Comparison of ENCODE assay signal across 18 cellular contexts in genomic region chr1:100430368-100430767, GRCh38.
DNase-seq lines count a peak whose midpoint lies in the region; ATAC-seq and TF ChIP-seq lines count a peak whose summit lies in the region.
"Had no signal": no experiment of that assay in that cellular context is flagged by ENCODE, and none has a peak within 500 bp of the region (broad histone marks: within the 10 kb centered on the region; RNA-seq: fewer than 3 reads in every experiment).

No MANE protein-coding gene starts in this region.

- H3K23ac ChIP-seq in IMR-90 (ENCODE audit: low read depth, low read length), result no peak overlapping the region

- no peak overlapping the region for H2AK9ac ChIP-seq in IMR-90 (replicated peaks; ENCODE audit: low read depth, low read length, poor library complexity)

- in situ Hi-C loops in IMR-90 (cut with MboI; ENCODE audit: low sequenced_read_pairs), result no loop called here

- no TSS peak for BruUV-seq in IMR-90 (replicated peaks; lab: Mats Ljungman, UMichigan)
- no TSS peak for BruUV-seq in PC-3 (replicated peaks; lab: Mats Ljungman, UMichigan)

- H2AK5ac ChIP-seq in IMR-90 (ENCODE audit: low read depth, low read length), result no peak overlapping the region

- no CpG with 5 or more reads among the region's 2 CpGs for WGBS in IMR-90 (ENCODE audit: extremely low coverage in 2 of 2, insufficient read length in 1 of 2), 2 experiments

- H3K4me1 ChIP-seq in IMR-90 (ENCODE audit: control insufficient read depth, insufficient read depth, low read length) (no peaks in the 10 kb centered on the region), PC-3 (ENCODE audit: insufficient read depth, low read length) (peaks cover 24% of the 10 kb centered on the region), left lung (peaks cover 0 to 7% of the 10 kb centered on the region in 2 donors)

- no peak overlapping the region for H4K91ac ChIP-seq in IMR-90 (ENCODE audit: insufficient read depth, low read depth, low read length)

- H2BK15ac ChIP-seq in IMR-90 (ENCODE audit: low read depth, low read length), result no peak overlapping the region

- H3K4ac ChIP-seq in IMR-90 (ENCODE audit: low read depth, low read length), result no peak overlapping the region

- no peak overlapping the region for H2BK20ac ChIP-seq in IMR-90 (ENCODE audit: low read depth, low read length)

- no peak overlapping the region for H3K27ac ChIP-seq in IMR-90 (ENCODE audit: insufficient read depth, low read length)
- H3K27ac ChIP-seq in PC-3 (ENCODE audit: low read length), result no peak overlapping the region
- no peak overlapping the region for H3K27ac ChIP-seq in left lung
- H3K27ac ChIP-seq: lower lobe of right lung, transverse colon had no signal

- TF ChIP-seq CTCF in IMR-90 (conservative IDR thresholded peaks at IDR 0.05; ENCODE audit: low read depth, low read length) (no peak), PC-3 (conservative IDR thresholded peaks at IDR 0.05; ENCODE audit: low read depth, low read length) (no peak), left lung (IDR thresholded peaks at IDR 0.05) (no peak)

- H3F3A ChIP-seq in PC-3 (ENCODE audit: low read length, unreplicated experiment), result no peaks in the 10 kb centered on the region

- H4K20me1 ChIP-seq in IMR-90 (ENCODE audit: insufficient read depth, low read length) (no peaks in the 10 kb centered on the region), PC-3 (ENCODE audit: low read length) (no peaks in the 10 kb centered on the region)

- no peak overlapping the region for H3K14ac ChIP-seq in IMR-90 (replicated peaks; ENCODE audit: low read depth, low read length)

- H3K79me1 ChIP-seq in IMR-90 (ENCODE audit: low read depth in 1 of 2, low read length in 2 of 2), result no peaks in the 10 kb centered on the region

- no peaks in the 10 kb centered on the region for H3K27me3 ChIP-seq in IMR-90 (ENCODE audit: control insufficient read depth, insufficient read depth, low read length)
- H3K27me3 ChIP-seq in PC-3 (ENCODE audit: low read length), result no peaks in the 10 kb centered on the region
- no peaks in the 10 kb centered on the region for H3K27me3 ChIP-seq in left lung
- H3K27me3 ChIP-seq: transverse colon had no signal

- POLR2A ChIA-PET in IMR-90 (lab: Charles Lee; ENCODE audit: unreplicated experiment) (interaction anchor here (0.5 kb wide), 1 partner anchor 216 kb away, joined by 5 read pairs; no protein-coding TSS in a partner anchor), PC-3 (lab: Charles Lee; ENCODE audit: unreplicated experiment) (interaction anchor here (0.6 kb wide), 1 partner anchor 36 kb away, joined by 5 read pairs; no protein-coding TSS in a partner anchor)

- H3K9me2 ChIP-seq in PC-3 (replicated peaks; ENCODE audit: low read length), result no peaks in the 10 kb centered on the region

- no peaks in the 10 kb centered on the region for H3K9me1 ChIP-seq in IMR-90 (ENCODE audit: insufficient read depth, low read length)

- peak overlapping the region; percentile 58 for H4K5ac ChIP-seq in IMR-90 (ENCODE audit: low read depth, low read length)

- peak overlapping the region; percentile 68; the same call in 1 of the 2 replicates for H3K18ac ChIP-seq in IMR-90 (ENCODE audit: low read depth, low read length)

- intact Hi-C loops in IMR-90 (cut with micrococcal nuclease), result no loop called here
- intact Hi-C loops in PC-3 (cut with micrococcal nuclease), result no loop called here
- intact Hi-C loops in left lung (cut with DNase I), result no loop called here

- H3K4me2 ChIP-seq in IMR-90 (ENCODE audit: low read depth, low read length) (peak overlapping the region; percentile 27; the same call in 1 of the 2 replicates), PC-3 (ENCODE audit: low read length) (no peak overlapping the region)

- CTCF ChIA-PET in IMR-90 (lab: Yijun Ruan, JAX) (interaction anchor here (0.6 to 0.9 kb wide), 2 partner anchors 25 to 589 kb away, joined by 3 read pairs; no protein-coding TSS in a partner anchor), PC-3 (lab: Charles Lee) (interaction anchor here (0.5 kb wide), 1 partner anchor 10 kb away, joined by 4 read pairs; no protein-coding TSS in a partner anchor)

- DNase-seq in DMS79 (lab: John Stamatoyannopoulos, UW), result peak; percentile 88
- DNase-seq in IMR-90, result no peak
- DNase-seq in PC-3, result peak; percentile 34
- DNase-seq in left lung, result no peak
- no peak for DNase-seq in effector CD8-positive, alpha-beta T cell (lab: John Stamatoyannopoulos, UW)
- no peak for DNase-seq in cerebellar nuclear complex (lab: John Stamatoyannopoulos, UW)
- DNase-seq in NCI-H524 treated with DMSO at 0.1 percent for 48 hours (lab: John Stamatoyannopoulos, UW), result no peak
- DNase-seq: activated CD4-positive, CD25-positive, alpha-beta regulatory T cell; activated naive CD8-positive, alpha-beta T cell treated with anti-CD3 and anti-CD28 coated beads, Interleukin-2, amount 10 ng/mL, durations not matched to agents 7 days and 5 days; Kasumi-1; lower lobe of right lung; NCI-H1417 treated with DMSO at 0.1 percent for 48 hours; NK-92 treated with Interleukin-12 subunit alpha and Interleukin-12 subunit beta, amount 100 ng/mL, for 24 hours; retina; stimulated activated CD4-positive, alpha-beta T cell treated with anti-CD3 and anti-CD28 coated beads, Interleukin-4, amount 100 ng/mL, for 4 hours; stimulated activated naive CD8-positive, alpha-beta T cell treated with anti-CD3 and anti-CD28 coated beads, Interleukin-15, amount 100 ng/mL, for 72 hours; transverse colon had no signal

- H3K9ac ChIP-seq in IMR-90 (ENCODE audit: low read depth, low read length) (no peak overlapping the region), PC-3 (ENCODE audit: low read length) (no peak overlapping the region)

- H2BK5ac ChIP-seq in IMR-90 (ENCODE audit: low read depth, low read length, poor library complexity, severe bottlenecking), result no peak overlapping the region

- H2BK120ac ChIP-seq in IMR-90 (ENCODE audit: low read depth, low read length), result no peak overlapping the region

- H2AFZ ChIP-seq in IMR-90 (replicated peaks; ENCODE audit: low read length, poor library complexity), result no peak overlapping the region
- H2AFZ ChIP-seq in PC-3 (ENCODE audit: low read length), result no peak overlapping the region

- H3K36me3 ChIP-seq in IMR-90 (ENCODE audit: control insufficient read depth, insufficient read depth, low read length) (no peaks in the 10 kb centered on the region), PC-3 (ENCODE audit: low read depth, low read length) (no peaks in the 10 kb centered on the region), left lung (peaks cover 0 to 2% of the 10 kb centered on the region in 2 donors)
- H3K36me3 ChIP-seq: HAP-1, lower lobe of right lung, transverse colon had no signal

- H3K79me2 ChIP-seq in PC-3 (ENCODE audit: low read length), result no peaks in the 10 kb centered on the region

- ATAC-seq in IMR-90 (ENCODE audit: low read depth) (no peak), PC-3 (peak; percentile 72), left lung (peak; percentile 66)
- ATAC-seq: stimulated activated naive CD8-positive, alpha-beta T cell treated with anti-CD3 and anti-CD28 coated beads, Interleukin-15, amount 100 ng/mL, for 72 hours had no signal

- no peaks in the 10 kb centered on the region for H3K9me3 ChIP-seq in IMR-90 (ENCODE audit: control insufficient read depth, insufficient read depth, low read length)
- H3K9me3 ChIP-seq in PC-3 (ENCODE audit: low read length), result no peaks in the 10 kb centered on the region
- H3K9me3 ChIP-seq in left lung, result no peaks in the 10 kb centered on the region
- H3K9me3 ChIP-seq: HAP-1, lower lobe of right lung, transverse colon had no signal

- dilution Hi-C loops in IMR-90 (cut with HindIII; ENCODE audit: low sequenced_read_pairs, unreplicated experiment), result no loop called here

- no peak for TF ChIP-seq RAD21 in IMR-90 (IDR thresholded peaks at IDR 0.05; ENCODE audit: low read length)

- peak overlapping the region in 1 of 2 experiments; percentile 4; a peak in 1 of 4 replicates for H4K8ac ChIP-seq in IMR-90 (ENCODE audit: low read depth in 2 of 2, low read length in 2 of 2)

- no peak for TF ChIP-seq POLR2A in IMR-90 (IDR thresholded peaks at IDR 0.05; ENCODE audit: low read depth, low read length)

- H3K4me3 ChIP-seq in IMR-90 (ENCODE audit: insufficient read depth, low read depth, low read length), result no peak overlapping the region
- no peak overlapping the region for H3K4me3 ChIP-seq in PC-3 (ENCODE audit: low read length)
- no peak overlapping the region for H3K4me3 ChIP-seq in left lung
- H3K4me3 ChIP-seq: HAP-1, lower lobe of right lung, transverse colon had no signal

- H3K56ac ChIP-seq in IMR-90 (ENCODE audit: extremely low read depth, insufficient read depth, low read length), result no peak overlapping the region

TF ChIP-seq in IMR-90, 13 proteins besides CTCF, POLR2A, EP300 and RAD21 (continues in another document):
- TF ChIP-seq CEBPB (IDR thresholded peaks at IDR 0.05; ENCODE audit: low read depth, low read length), result no peak
- TF ChIP-seq FOS (IDR thresholded peaks at IDR 0.05; ENCODE audit: low read depth, low read length), result no peak
- TF ChIP-seq MAZ (IDR thresholded peaks at IDR 0.05; ENCODE audit: borderline replicate concordance, low read depth, low read length), result no peak
- no peak for TF ChIP-seq BHLHE40 (IDR thresholded peaks at IDR 0.05; ENCODE audit: low read depth, low read length)
- no peak for TF ChIP-seq SMC3 (IDR thresholded peaks at IDR 0.05; ENCODE audit: low read depth, low read length)
- no peak for TF ChIP-seq MXI1 (IDR thresholded peaks at IDR 0.05; ENCODE audit: borderline replicate concordance, low read depth, low read length)
- TF ChIP-seq, protein P1, sequence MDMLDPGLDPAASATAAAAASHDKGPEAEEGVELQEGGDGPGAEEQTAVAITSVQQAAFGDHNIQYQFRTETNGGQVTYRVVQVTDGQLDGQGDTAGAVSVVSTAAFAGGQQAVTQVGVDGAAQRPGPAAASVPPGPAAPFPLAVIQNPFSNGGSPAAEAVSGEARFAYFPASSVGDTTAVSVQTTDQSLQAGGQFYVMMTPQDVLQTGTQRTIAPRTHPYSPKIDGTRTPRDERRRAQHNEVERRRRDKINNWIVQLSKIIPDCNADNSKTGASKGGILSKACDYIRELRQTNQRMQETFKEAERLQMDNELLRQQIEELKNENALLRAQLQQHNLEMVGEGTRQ (IDR thresholded peaks at IDR 0.05; ENCODE audit: low read depth, low read length), result no peak
- no peak for TF ChIP-seq CHD1 (IDR thresholded peaks at IDR 0.05; ENCODE audit: low read depth, low read length)
- TF ChIP-seq NFE2L2 (IDR thresholded peaks at IDR 0.05; ENCODE audit: low read depth, low read length), result no peak
- TF ChIP-seq ELK1 (IDR thresholded peaks at IDR 0.05; ENCODE audit: borderline replicate concordance, low read depth, low read length), result no peak
- no peak for TF ChIP-seq RFX5 (IDR thresholded peaks at IDR 0.05; ENCODE audit: low read depth, low read length)

Comparison
In these comparisons a context has a peak if more than half of its experiments do, and no peak if none do; other contexts are left out.
1. DNase-seq: peak in DMS79 (single experiment) and PC-3 (single experiment); none in IMR-90 (single experiment), left lung (0 of 2), effector CD8-positive, alpha-beta T cell (single experiment), cerebellar nuclear complex (0 of 2) and NCI-H524 treated with DMSO at 0.1 percent for 48 hours (single experiment).